Comparison of ENCODE assay signal across 11 cellular contexts in genomic region chr16:26765087-26765486, GRCh38.
DNase-seq lines count a peak whose midpoint lies in the region; ATAC-seq and TF ChIP-seq lines count a peak whose summit lies in the region.
"Had no signal": no experiment of that assay in that cellular context is flagged by ENCODE, and none has a peak within 500 bp of the region (broad histone marks: within the 10 kb centered on the region; RNA-seq: fewer than 3 reads in every experiment).

No MANE protein-coding gene starts in this region.

- H3K4me3 Mint-ChIP-seq in natural killer cell, result no peak overlapping the region
- H3K4me3 Mint-ChIP-seq in natural killer cell treated with Interleukin-12 subunit alpha and Interleukin-12 subunit beta and Interleukin-15 and Interleukin-18, amount 100 ng/mL, for 72 hours, result no peak overlapping the region

- H3K4me1 ChIP-seq in upper lobe of right lung, result no peaks in the 10 kb centered on the region

- no peak overlapping the region for H3K27ac Mint-ChIP-seq in natural killer cell
- H3K27ac Mint-ChIP-seq in natural killer cell treated with Interleukin-12 subunit alpha and Interleukin-12 subunit beta and Interleukin-15 and Interleukin-18, amount 100 ng/mL, for 72 hours, result no peak overlapping the region

- H3K27ac ChIP-seq in upper lobe of right lung, result no peak overlapping the region
- H3K27ac ChIP-seq: neutrophil had no signal

- no peaks in the 10 kb centered on the region for H3K9me3 ChIP-seq in upper lobe of right lung
- H3K9me3 ChIP-seq: neutrophil had no signal

- no peaks in the 10 kb centered on the region for H3K36me3 Mint-ChIP-seq in natural killer cell
- H3K36me3 Mint-ChIP-seq in natural killer cell treated with Interleukin-12 subunit alpha and Interleukin-12 subunit beta and Interleukin-15 and Interleukin-18, amount 100 ng/mL, for 72 hours, result no peaks in the 10 kb centered on the region

- H3K9me3 Mint-ChIP-seq in natural killer cell, result no peaks in the 10 kb centered on the region
- H3K9me3 Mint-ChIP-seq in natural killer cell treated with Interleukin-12 subunit alpha and Interleukin-12 subunit beta and Interleukin-15 and Interleukin-18, amount 100 ng/mL, for 72 hours, result no peaks in the 10 kb centered on the region

- H3K27me3 ChIP-seq in upper lobe of right lung, result no peaks in the 10 kb centered on the region
- H3K27me3 ChIP-seq: neutrophil had no signal

- intact Hi-C loops in natural killer cell (cut with micrococcal nuclease) (no loop called here), upper lobe of right lung (cut with DNase I) (no loop called here)

- no peak overlapping the region for H3K4me3 ChIP-seq in upper lobe of right lung

- no peaks in the 10 kb centered on the region for H3K36me3 ChIP-seq in upper lobe of right lung
- H3K36me3 ChIP-seq: neutrophil had no signal

- H3K27me3 Mint-ChIP-seq in natural killer cell (ENCODE audit: low read depth in 2 of 2), result peaks cover 5 to 50% of the 10 kb centered on the region in 2 donors
- peaks cover 14 to 32% of the 10 kb centered on the region in 2 donors for H3K27me3 Mint-ChIP-seq in natural killer cell treated with Interleukin-12 subunit alpha and Interleukin-12 subunit beta and Interleukin-15 and Interleukin-18, amount 100 ng/mL, for 72 hours

- no peaks in the 10 kb centered on the region for H3K4me1 Mint-ChIP-seq in natural killer cell
- no peaks in the 10 kb centered on the region for H3K4me1 Mint-ChIP-seq in natural killer cell treated with Interleukin-12 subunit alpha and Interleukin-12 subunit beta and Interleukin-15 and Interleukin-18, amount 100 ng/mL, for 72 hours (ENCODE audit: low read depth in 2 of 2)

- TF ChIP-seq CTCF in natural killer cell (IDR thresholded peaks at IDR 0.05) (peak; percentile 7), upper lobe of right lung (IDR thresholded peaks at IDR 0.05) (peak; percentile 33)

- DNase-seq in natural killer cell, result no peak
- DNase-seq in natural killer cell treated with Interleukin-12 subunit alpha and Interleukin-12 subunit beta and Interleukin-15 and Interleukin-18, amount 100 ng/mL, for 72 hours (ENCODE audit: low spot score), result no peak
- DNase-seq in MV-4-11 (lab: John Stamatoyannopoulos, UW), result peak; percentile 31
- DNase-seq in upper lobe of right lung, result no peak
- no peak for DNase-seq in NCI-H226
- no peak for DNase-seq in DMS79 (lab: John Stamatoyannopoulos, UW)
- DNase-seq: effector memory CD4-positive, alpha-beta T cell; NCI-H2029 treated with DMSO at 0.1 percent for 48 hours had no signal

- ATAC-seq in natural killer cell (no peak), esophagus mucosa (peak; percentile 86), upper lobe of right lung (no peak), HG03565 (IDR thresholded peaks at IDR 0.05; ENCODE audit: unreplicated experiment) (no peak)
- ATAC-seq in natural killer cell treated with Interleukin-12 subunit alpha and Interleukin-12 subunit beta and Interleukin-15 and Interleukin-18, amount 100 ng/mL, for 72 hours, result no peak
